22 cellular contexts compared by ENCODE assay signal in the genomic region with DNA sequence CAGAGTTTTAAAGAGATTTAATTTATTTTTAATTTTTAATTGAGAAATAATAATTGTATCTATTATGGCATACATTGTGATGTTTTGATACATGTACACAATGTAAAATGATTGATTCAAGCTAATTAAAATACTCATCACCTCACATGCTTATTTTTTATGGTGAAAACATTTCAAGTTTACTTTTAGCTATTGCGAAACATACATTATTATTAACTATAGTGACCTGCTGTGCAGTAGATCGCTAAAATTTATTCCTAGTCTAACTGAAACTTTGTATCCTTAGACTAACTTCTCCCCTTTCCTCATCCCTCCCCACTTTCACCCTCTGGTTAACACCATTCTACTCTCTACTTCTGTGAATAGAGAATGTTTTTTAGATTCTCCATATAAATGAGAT.
DNase-seq lines count a peak whose midpoint lies in the region; ATAC-seq, FAIRE-seq and TF ChIP-seq lines count a peak whose summit lies in the region.
"Had no signal": no experiment of that assay in that cellular context is flagged by ENCODE, and none has a peak within 500 bp of the region (broad histone marks: within the 10 kb centered on the region; RNA-seq: fewer than 3 reads in every experiment).

No MANE protein-coding gene starts in this region.

- no peak overlapping the region for H3K4me2 ChIP-seq in A549
- no peak overlapping the region for H3K4me2 ChIP-seq in IMR-90 (ENCODE audit: low read depth, low read length)
- H3K4me2 ChIP-seq in H1 (ENCODE audit: insufficient read depth in 1 of 2, low read depth in 2 of 2, low read length in 2 of 2): no peak overlapping the region
- H3K4me2 ChIP-seq: BLaER1 treated with 17β-estradiol and CSF1 and Interleukin-3, amounts not matched to agents 10 nM and 100 nM had no signal

- H2BK120ac ChIP-seq in IMR-90 (ENCODE audit: low read depth, low read length) (no peak overlapping the region), H1 (replicated peaks; ENCODE audit: low read depth, low read length) (no peak overlapping the region)

- H3K14ac ChIP-seq in IMR-90 (replicated peaks; ENCODE audit: low read depth, low read length) (no peak overlapping the region), H1 (ENCODE audit: insufficient read length) (no peak overlapping the region)

- H3K27ac ChIP-seq in A549 (no peak overlapping the region), IMR-90 (ENCODE audit: insufficient read depth, low read length) (no peak overlapping the region), H1 (ENCODE audit: low read depth, low read length) (no peak overlapping the region)
- H3K27ac ChIP-seq in effector memory CD4-positive, alpha-beta T cell (ENCODE audit: insufficient read depth, low read length, poor library complexity, severe bottlenecking): no peak overlapping the region
- H3K27ac ChIP-seq: BLaER1 treated with 17β-estradiol and CSF1 and Interleukin-3, amounts not matched to agents 10 nM and 100 nM; C4-2B had no signal

- no TSS peak for BruUV-seq in IMR-90 (replicated peaks; lab: Mats Ljungman, UMichigan)

- H2AFZ ChIP-seq in IMR-90 (replicated peaks; ENCODE audit: low read length, poor library complexity) (no peak overlapping the region), H1 (ENCODE audit: low read length) (no peak overlapping the region)

- no peaks in the 10 kb centered on the region for H3K36me3 ChIP-seq in IMR-90 (ENCODE audit: control insufficient read depth, insufficient read depth, low read length)
- no peaks in the 10 kb centered on the region for H3K36me3 ChIP-seq in H1 (ENCODE audit: control insufficient read depth in 2 of 4, insufficient read depth in 4 of 4, low read length in 3 of 4)
- no peaks in the 10 kb centered on the region for H3K36me3 ChIP-seq in effector memory CD4-positive, alpha-beta T cell (ENCODE audit: control insufficient read depth, insufficient read depth, low read length)
- H3K36me3 ChIP-seq: BLaER1 treated with 17β-estradiol and CSF1 and Interleukin-3, amounts not matched to agents 10 nM and 100 nM had no signal

- no peaks in the 10 kb centered on the region for H3K79me2 ChIP-seq in H1 (ENCODE audit: control insufficient read depth in 1 of 2, insufficient read depth in 2 of 2, low read length in 2 of 2)

- no peak overlapping the region for H3K4ac ChIP-seq in IMR-90 (ENCODE audit: low read depth, low read length)
- no peak overlapping the region for H3K4ac ChIP-seq in H1 (replicated peaks; ENCODE audit: insufficient read length, low read depth, low read length)

- no peaks in the 10 kb centered on the region for H3K9me3 ChIP-seq in A549
- H3K9me3 ChIP-seq in IMR-90 (ENCODE audit: control insufficient read depth, insufficient read depth, low read length): no peaks in the 10 kb centered on the region
- no peaks in the 10 kb centered on the region for H3K9me3 ChIP-seq in H1 (ENCODE audit: insufficient read depth in 2 of 2, low read depth in 1 of 2, low read length in 1 of 2)
- no peaks in the 10 kb centered on the region for H3K9me3 ChIP-seq in effector memory CD4-positive, alpha-beta T cell (ENCODE audit: control insufficient read depth, low read length)
- H3K9me3 ChIP-seq: Caco-2 had no signal

- no peak for TF ChIP-seq EP300 in A549 (IDR thresholded peaks at IDR 0.05)
- no peak for TF ChIP-seq EP300 in H1 (IDR thresholded peaks at IDR 0.05; ENCODE audit: borderline replicate concordance in 1 of 2, low read depth in 2 of 2, low read length in 2 of 2)

- TF ChIP-seq CTCF in A549 (IDR thresholded peaks at IDR 0.05): no peak
- no peak for TF ChIP-seq CTCF in IMR-90 (conservative IDR thresholded peaks at IDR 0.05; ENCODE audit: low read depth, low read length)
- no peak for TF ChIP-seq CTCF in H1 (IDR thresholded peaks at IDR 0.05; ENCODE audit: control extremely low read depth in 1 of 3, insufficient read depth in 1 of 3, low read depth in 1 of 3, low read length in 3 of 3)
- no peak for TF ChIP-seq CTCF in GM10266 (IDR thresholded peaks at IDR 0.05; ENCODE audit: control insufficient read depth, insufficient read depth, low read depth, missing control alignments)

- intact Hi-C loops in IMR-90 (cut with micrococcal nuclease): no loop called here

- dilution Hi-C loops in IMR-90 (cut with HindIII; ENCODE audit: low sequenced_read_pairs, unreplicated experiment): no loop called here

- TF ChIP-seq POLR2A in A549 (IDR thresholded peaks at IDR 0.05; ENCODE audit: low read length) (no peak), IMR-90 (IDR thresholded peaks at IDR 0.05; ENCODE audit: low read depth, low read length) (no peak), H1 (IDR thresholded peaks at IDR 0.05; ENCODE audit: control extremely low read depth in 1 of 2, low read depth in 2 of 2, low read length in 2 of 2) (no peak)

- H2AK9ac ChIP-seq in IMR-90 (replicated peaks; ENCODE audit: low read depth, low read length, poor library complexity): no peak overlapping the region

- in situ Hi-C loops in IMR-90 (cut with MboI; ENCODE audit: low sequenced_read_pairs): no loop called here

- H3K27me3 ChIP-seq in IMR-90 (ENCODE audit: control insufficient read depth, insufficient read depth, low read length) (no peaks in the 10 kb centered on the region), H1 (replicated peaks in 1 of 4; ENCODE audit: control insufficient read depth in 3 of 4, extremely low read depth in 1 of 4, insufficient read depth in 3 of 4, low read length in 3 of 4) (no peaks in the 10 kb centered on the region)
- no peaks in the 10 kb centered on the region for H3K27me3 ChIP-seq in effector memory CD4-positive, alpha-beta T cell (replicated peaks; ENCODE audit: control insufficient read depth, insufficient read depth, low read length, poor library complexity, severe bottlenecking)
- H3K27me3 ChIP-seq: BLaER1 treated with 17β-estradiol and CSF1 and Interleukin-3, amounts not matched to agents 10 nM and 100 nM had no signal

- H2BK15ac ChIP-seq in IMR-90 (ENCODE audit: low read depth, low read length): no peak overlapping the region
- no peak overlapping the region for H2BK15ac ChIP-seq in H1 (ENCODE audit: low read length)

- no peaks in the 10 kb centered on the region for H3K23me2 ChIP-seq in H1 (ENCODE audit: low read depth, low read length)

- ATAC-seq in A549 (no peak), IMR-90 (ENCODE audit: low read depth) (no peak), HG03159 (IDR thresholded peaks at IDR 0.05; ENCODE audit: unreplicated experiment) (no peak)
- ATAC-seq: CD8-positive, alpha-beta T cell; GM12878 had no signal

- H2AK5ac ChIP-seq in IMR-90 (ENCODE audit: low read depth, low read length): no peak overlapping the region
- no peak overlapping the region for H2AK5ac ChIP-seq in H1 (ENCODE audit: low read depth, low read length)

- WGBS in A549 (ENCODE audit: missing lambda C conversion rate): 63% methylated on average over 2 of the region's 2 CpGs
- WGBS in IMR-90 (ENCODE audit: extremely low coverage in 2 of 2, insufficient read length in 1 of 2), 2 experiments: no CpG with 5 or more reads among the region's 2 CpGs
- WGBS in H1 (ENCODE audit: extremely low coverage in 1 of 2, insufficient coverage in 1 of 2, insufficient read length in 1 of 2, insufficient replicate concordance in 2 of 2, low coverage in 1 of 2, low lambda C conversion rate in 2 of 2, missing lambda C conversion rate in 1 of 2), 2 experiments: 93% methylated on average over 2 of the region's 2 CpGs; no CpG with 5 or more reads in 1 of the 2 experiments

- CTCF ChIA-PET in A549 (lab: Yijun Ruan, JAX) (no interaction called here), IMR-90 (lab: Yijun Ruan, JAX) (interaction anchor here (0.9 kb wide), 1 partner anchor 30 kb away, joined by 3 read pairs; no protein-coding TSS in a partner anchor), H1 (lab: Charles Lee; ENCODE audit: partially characterized antibody) (no interaction called here)

- FAIRE-seq in A549 (lab: Jason Lieb, UNC) (no peak), RCC 7860 (lab: Jason Lieb, UNC) (peak; percentile 30), H1 (lab: Jason Lieb, UNC) (no peak)
- FAIRE-seq: A204.1, D721Med, GM12878, GM12892, GM18507 had no signal

- no peak overlapping the region for H3K4me3 ChIP-seq in A549
- H3K4me3 ChIP-seq in IMR-90 (ENCODE audit: insufficient read depth, low read depth, low read length): no peak overlapping the region
- no peak overlapping the region for H3K4me3 ChIP-seq in H1 (ENCODE audit: extremely low read depth in 1 of 4, insufficient read depth in 2 of 4, low read depth in 3 of 4, low read length in 4 of 4)
- no peak overlapping the region for H3K4me3 ChIP-seq in effector memory CD4-positive, alpha-beta T cell (ENCODE audit: insufficient read depth, low read depth, low read length, poor library complexity, severe bottlenecking)
- H3K4me3 ChIP-seq: BLaER1 treated with 17β-estradiol and CSF1 and Interleukin-3, amounts not matched to agents 10 nM and 100 nM; GM12878 had no signal

- DNase-seq in A549 (ENCODE audit: low read depth in 1 of 2, low spot score in 1 of 2) (no peak), IMR-90 (no peak), RCC 7860 (ENCODE audit: low spot score) (no peak), H1 (ENCODE audit: low read depth in 1 of 2, low spot score in 2 of 2) (no peak), GM10266 (ENCODE audit: extremely low spot score) (no peak)
- no peak for DNase-seq in effector memory CD4-positive, alpha-beta T cell
- DNase-seq: 8988T; AML-193; Caco-2; Calu3; CD4-positive, alpha-beta T cell; CD8-positive, alpha-beta T cell; DMS79 treated with DMSO at 0.1 percent for 48 hours; GF-D8 had no signal

- H4K20me1 ChIP-seq in IMR-90 (ENCODE audit: insufficient read depth, low read length): no peaks in the 10 kb centered on the region
- no peaks in the 10 kb centered on the region for H4K20me1 ChIP-seq in H1 (replicated peaks in 1 of 2; ENCODE audit: control insufficient read depth in 1 of 2, insufficient read depth in 2 of 2, low read length in 2 of 2)
- H4K20me1 ChIP-seq: BLaER1 treated with 17β-estradiol and CSF1 and Interleukin-3, amounts not matched to agents 10 nM and 100 nM had no signal

- H2BK5ac ChIP-seq in IMR-90 (ENCODE audit: low read depth, low read length, poor library complexity, severe bottlenecking): no peak overlapping the region
- no peak overlapping the region for H2BK5ac ChIP-seq in H1 (ENCODE audit: low read depth, low read length)

- no peak overlapping the region for H2BK12ac ChIP-seq in H1 (ENCODE audit: low read depth, low read length)

- no peaks in the 10 kb centered on the region for H3K9me1 ChIP-seq in IMR-90 (ENCODE audit: insufficient read depth, low read length)

- H3K23ac ChIP-seq in IMR-90 (ENCODE audit: low read depth, low read length) (no peak overlapping the region), H1 (ENCODE audit: insufficient read length) (no peak overlapping the region)

- no peak overlapping the region for H2BK20ac ChIP-seq in IMR-90 (ENCODE audit: low read depth, low read length)
- no peak overlapping the region for H2BK20ac ChIP-seq in H1 (ENCODE audit: low read length)

- no peak overlapping the region for H4K5ac ChIP-seq in IMR-90 (ENCODE audit: low read depth, low read length)
- no peak overlapping the region for H4K5ac ChIP-seq in H1 (ENCODE audit: insufficient read length, low read depth, low read length)

- H4K8ac ChIP-seq in IMR-90 (ENCODE audit: low read depth in 2 of 2, low read length in 2 of 2): no peak overlapping the region
- no peak overlapping the region for H4K8ac ChIP-seq in H1 (ENCODE audit: extremely low read depth, insufficient read depth, low read length)

- H3K18ac ChIP-seq in IMR-90 (ENCODE audit: low read depth, low read length): no peak overlapping the region
- no peak overlapping the region for H3K18ac ChIP-seq in H1 (ENCODE audit: extremely low read depth, low read length)

- TF ChIP-seq RAD21 in A549 (conservative IDR thresholded peaks at IDR 0.05 in 1 of 2, IDR thresholded peaks at IDR 0.05 in 1 of 2) (no peak), IMR-90 (IDR thresholded peaks at IDR 0.05; ENCODE audit: low read length) (no peak), H1 (IDR thresholded peaks at IDR 0.05 in 1 of 2, conservative IDR thresholded peaks at IDR 0.05 in 1 of 2; ENCODE audit: low read depth in 2 of 2, low read length in 2 of 2) (no peak)

- H3K79me1 ChIP-seq in IMR-90 (ENCODE audit: low read depth in 1 of 2, low read length in 2 of 2) (no peaks in the 10 kb centered on the region), H1 (ENCODE audit: low read depth, low read length) (no peaks in the 10 kb centered on the region)

- H3K56ac ChIP-seq in IMR-90 (ENCODE audit: extremely low read depth, insufficient read depth, low read length) (no peak overlapping the region), H1 (replicated peaks; ENCODE audit: insufficient read length, low read depth, low read length) (no peak overlapping the region)

- no peak overlapping the region for H4K91ac ChIP-seq in IMR-90 (ENCODE audit: insufficient read depth, low read depth, low read length)
- H4K91ac ChIP-seq in H1 (replicated peaks; ENCODE audit: insufficient read length, low read length): no peak overlapping the region

- H3K4me1 ChIP-seq in A549: peaks cover 3% of the 10 kb centered on the region; the same call in 1 of the 3 replicates
- no peaks in the 10 kb centered on the region for H3K4me1 ChIP-seq in IMR-90 (ENCODE audit: control insufficient read depth, insufficient read depth, low read length)
- H3K4me1 ChIP-seq in H1 (replicated peaks in 1 of 4; ENCODE audit: control insufficient read depth in 3 of 4, insufficient read depth in 4 of 4, low read length in 3 of 4): 0 out of 7 replicates have a peak, but pooled peaks cover 0 to 2% (median 0%) of the 10 kb centered on the region in 4 experiments
- H3K4me1 ChIP-seq in effector memory CD4-positive, alpha-beta T cell (ENCODE audit: control insufficient read depth, insufficient read depth, low read length, poor library complexity, severe bottlenecking): no peaks in the 10 kb centered on the region
- H3K4me1 ChIP-seq: BLaER1 treated with 17β-estradiol and CSF1 and Interleukin-3, amounts not matched to agents 10 nM and 100 nM; Caco-2 had no signal

- no peak overlapping the region for H3K9ac ChIP-seq in IMR-90 (ENCODE audit: low read depth, low read length)
- H3K9ac ChIP-seq in H1 (replicated peaks in 1 of 4; ENCODE audit: extremely low read depth in 1 of 4, low read depth in 3 of 4, low read length in 3 of 4): no peak overlapping the region
- H3K9ac ChIP-seq: BLaER1 treated with 17β-estradiol and CSF1 and Interleukin-3, amounts not matched to agents 10 nM and 100 nM had no signal

- POLR2A ChIA-PET in A549 (lab: Yijun Ruan, JAX): no interaction called here
- POLR2A ChIA-PET in IMR-90 (lab: Charles Lee; ENCODE audit: unreplicated experiment): no interaction called here
- POLR2A ChIA-PET in H1 (lab: Charles Lee; ENCODE audit: partially characterized antibody): no interaction called here
